10 cellular contexts compared by ENCODE assay signal in genomic region chr1:12179638-12180121, GRCh38. TPM values are rescaled to one million over a fixed set of nuclear protein-coding genes. Genes with fewer than 3 reads are reported as not detected.
DNase-seq lines count a peak whose midpoint lies in the region; ATAC-seq and TF ChIP-seq lines count a peak whose summit lies in the region.
"Had no signal": no experiment of that assay in that cellular context is flagged by ENCODE, and none has a peak within 500 bp of the region (broad histone marks: within the 10 kb centered on the region; RNA-seq: fewer than 3 reads in every experiment).

No MANE protein-coding gene starts in this region.

- H3K4me1 Mint-ChIP-seq in activated T-cell treated with anti-CD3 and anti-CD28 coated beads, Interleukin-2, amount 50 U/mL, for 4 hours (ENCODE audit: low read depth) = peaks cover 86% of the 10 kb centered on the region

- no peak for TF ChIP-seq CTCF in lower lobe of right lung (IDR thresholded peaks at IDR 0.05)

- no peaks in the 10 kb centered on the region for H3K27me3 ChIP-seq in lower lobe of right lung (ENCODE audit: low read depth)
- no peaks in the 10 kb centered on the region for H3K27me3 ChIP-seq in thymus (ENCODE audit: control insufficient read depth, insufficient read depth)

- H3K4me3 ChIP-seq in lower lobe of right lung = no peak overlapping the region
- no peak overlapping the region for H3K4me3 ChIP-seq in thymus (ENCODE audit: low read length)
- H3K4me3 ChIP-seq: lung had no signal

- H3K36me3 Mint-ChIP-seq in activated T-cell treated with anti-CD3 and anti-CD28 coated beads, Interleukin-2, amount 50 U/mL, for 4 hours (ENCODE audit: insufficient read depth) = peaks cover 14% of the 10 kb centered on the region

- H3K4me1 ChIP-seq in lower lobe of right lung (peaks cover 100% of the 10 kb centered on the region), thymus (ENCODE audit: control insufficient read depth, insufficient read depth, low read length) (peaks cover 26% of the 10 kb centered on the region)

- H3K27me3 Mint-ChIP-seq in activated T-cell treated with anti-CD3 and anti-CD28 coated beads, Interleukin-2, amount 50 U/mL, for 4 hours (ENCODE audit: low read depth) = no peaks in the 10 kb centered on the region

- H3K27ac ChIP-seq in adipose tissue (ENCODE audit: low read depth, low read length) = peak overlapping the region; percentile 23
- H3K27ac ChIP-seq in lower lobe of right lung = peak overlapping the region; percentile 74
- peak overlapping the region; percentile 56 for H3K27ac ChIP-seq in thymus (ENCODE audit: low read depth)

- no peak for ATAC-seq in activated T-cell treated with anti-CD3 and anti-CD28 coated beads, Interleukin-2, amount 50 U/mL, for 4 hours
- ATAC-seq in lower lobe of right lung (no peak), HG03378 (IDR thresholded peaks at IDR 0.05; ENCODE audit: unreplicated experiment) (no peak)

- no peak for DNase-seq in activated T-cell treated with anti-CD3 and anti-CD28 coated beads, Interleukin-2, amount 50 U/mL, for 4 hours
- DNase-seq in activated T-cell treated with anti-CD3 and anti-CD28 coated beads for 4 hours (no peak), lower lobe of right lung (no peak), nucleus accumbens (lab: John Stamatoyannopoulos, UW) (no peak), NCI-H1930 (lab: John Stamatoyannopoulos, UW) (no peak)
- DNase-seq: NCI-H187 treated with DMSO at 0.1 percent for 48 hours had no signal

- no peaks in the 10 kb centered on the region for H3K36me3 ChIP-seq in lower lobe of right lung
- no peaks in the 10 kb centered on the region for H3K36me3 ChIP-seq in thymus (ENCODE audit: control insufficient read depth, insufficient read depth)

- H3K9me3 Mint-ChIP-seq in activated T-cell treated with anti-CD3 and anti-CD28 coated beads, Interleukin-2, amount 50 U/mL, for 4 hours = no peaks in the 10 kb centered on the region

- 77 to 85% (median 82%) methylated on average over 9 of the region's 9 CpGs for WGBS in adipose tissue, 3 donors
- 96% methylated on average over 9 of the region's 9 CpGs for WGBS in thymus

- intact Hi-C loops in lower lobe of right lung (cut with DNase I) = no loop called here

- H3K9me3 ChIP-seq in lower lobe of right lung = no peaks in the 10 kb centered on the region
- no peaks in the 10 kb centered on the region for H3K9me3 ChIP-seq in thymus (ENCODE audit: control insufficient read depth)

- H3K4me3 Mint-ChIP-seq in activated T-cell treated with anti-CD3 and anti-CD28 coated beads, Interleukin-2, amount 50 U/mL, for 4 hours = peak overlapping the region; percentile 79

RNA-seq across cellular contexts. Expression of gene TNFRSF1B, which starts 12.9 kb away (rescaled TPM):
- total RNA-seq in activated T-cell treated with anti-CD3 and anti-CD28 coated beads, Interleukin-2, amount 50 U/mL, for 4 hours = 100 to 1,000 TPM; 218 to 255 (median 229) TPM
- polyA plus RNA-seq in adipose tissue (10 to 100 TPM in 2 of 3 donors, 1 to 10 TPM in 1; 5.8 to 44.3 (median 21.4) TPM), thymus (35.4 TPM)
- 67.0 TPM for total RNA-seq in lower lobe of right lung

RNA-seq across cellular contexts. Expression of gene VPS13D, which starts 50.1 kb away (rescaled TPM):
- total RNA-seq in activated T-cell treated with anti-CD3 and anti-CD28 coated beads, Interleukin-2, amount 50 U/mL, for 4 hours = 10 to 100 TPM; 24.0 to 26.6 (median 26.5) TPM
- 10 to 100 TPM; 10.6 to 40.7 (median 23.4) TPM for polyA plus RNA-seq in adipose tissue
- 81.7 TPM for total RNA-seq in lower lobe of right lung
- 21.7 TPM for polyA plus RNA-seq in thymus

Comparison
In these comparisons a context has a peak if more than half of its experiments do, and no peak if none do; other contexts are left out.
1. H3K27ac ChIP-seq: peak in every context shown above with its lines; median percentile 74 in lower lobe of right lung; 56 in thymus; 23 in adipose tissue.